7 cellular contexts compared by ENCODE assay signal in the genomic region with DNA sequence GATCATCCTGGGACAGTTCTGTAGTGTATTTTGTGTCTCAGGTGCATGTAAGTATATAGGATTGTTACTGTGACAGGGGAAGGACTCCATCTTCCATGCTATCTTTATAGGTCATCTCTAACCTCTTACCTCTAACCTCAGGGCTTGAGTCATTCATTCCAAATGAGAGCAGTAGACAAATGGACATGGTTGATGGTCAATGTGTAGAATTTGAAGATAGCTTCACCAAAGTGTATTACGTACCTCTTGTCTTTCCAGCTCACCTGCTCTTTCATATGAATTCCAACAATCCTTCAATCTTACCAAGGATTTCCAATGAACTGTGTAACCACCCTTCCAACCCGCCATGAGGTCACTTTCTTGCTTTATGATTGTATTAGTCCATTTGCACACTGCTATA. TPM values are rescaled to one million over a fixed set of nuclear protein-coding genes. Genes with fewer than 3 reads are reported as not detected.
"Had no signal": no experiment of that assay in that cellular context is flagged by ENCODE, and none has a peak within 500 bp of the region (broad histone marks: within the 10 kb centered on the region; RNA-seq: fewer than 3 reads in every experiment).

No MANE protein-coding gene starts in this region.

- H3K27ac Mint-ChIP-seq: IgD-negative memory B cell had no signal

- H3K27me3 Mint-ChIP-seq: IgD-negative memory B cell had no signal

- ATAC-seq: K562 had no signal

- H3K36me3 Mint-ChIP-seq: IgD-negative memory B cell had no signal

- H3K4me2 ChIP-seq: KMS-11 had no signal

- H3K4me3 ChIP-seq: K562 had no signal

- H3K27ac ChIP-seq: HL-60, KMS-11 had no signal

- H3K4me3 Mint-ChIP-seq: IgD-negative memory B cell had no signal

- H3K9ac ChIP-seq: KMS-11 had no signal

- DNase-seq: IMR-90, KBM-7, KG1 had no signal

RNA-seq across cellular contexts. Expression of gene ADGRG6, which starts 8.7 kb away (rescaled TPM):
- polyA plus RNA-seq: IgD-negative memory B cell had no signal
